ENCODE assay signal across 8 cellular contexts in the genomic region with DNA sequence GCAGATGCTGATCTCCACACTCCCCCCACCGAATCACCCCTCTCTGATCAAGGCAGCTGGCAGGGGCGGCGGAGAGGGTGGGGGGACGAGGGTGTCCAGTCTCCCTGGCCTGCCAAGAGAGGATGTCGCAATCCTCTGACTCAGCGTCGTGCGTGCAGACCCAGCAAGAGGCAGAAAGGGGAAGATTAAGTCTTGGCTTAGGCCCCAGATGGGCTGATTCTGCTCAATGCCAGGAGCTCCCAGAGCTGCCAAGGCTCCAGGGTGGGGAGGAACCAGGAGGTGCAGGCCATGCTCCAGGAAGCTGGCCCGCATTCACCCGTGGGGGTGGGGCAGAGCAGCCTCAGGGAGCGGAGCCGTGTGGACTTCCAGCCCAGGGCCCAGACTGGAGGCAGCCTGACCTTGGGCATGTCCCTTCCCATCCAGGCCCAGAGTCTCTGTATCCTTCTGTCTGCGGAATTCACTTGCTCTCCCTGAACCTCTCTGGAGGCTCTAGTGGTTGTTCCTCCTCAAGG. TPM values are rescaled to one million over a fixed set of nuclear protein-coding genes. Genes with fewer than 3 reads are reported as not detected.
DNase-seq lines count a peak whose midpoint lies in the region; ATAC-seq, FAIRE-seq and TF ChIP-seq lines count a peak whose summit lies in the region.

No MANE protein-coding gene starts in this region.

- ATAC-seq in HG03457 (IDR thresholded peaks at IDR 0.05; ENCODE audit: unreplicated experiment), result no peak

- H3K9ac ChIP-seq in NT2/D1 (ENCODE audit: insufficient read length, low read depth) (peak overlapping the region; percentile 76), mammary epithelial cell (ENCODE audit: insufficient read depth, low read length) (no peak overlapping the region), kidney (ENCODE audit: low read length in 2 of 2) (no peak overlapping the region), smooth muscle cell (ENCODE audit: low read depth) (peak overlapping the region; percentile 83)

- DNase-seq in A673 (ENCODE audit: low spot score), result peak; percentile 96
- no peak for DNase-seq in GM12892 (ENCODE audit: insufficient read length)
- no peak for DNase-seq in NT2/D1 (ENCODE audit: low read depth, low spot score)
- DNase-seq in mammary epithelial cell, result peak; percentile 99
- DNase-seq in kidney, result peak; percentile 99
- DNase-seq in smooth muscle cell (lab: John Stamatoyannopoulos, UW; ENCODE audit: unreplicated experiment), result peak; percentile 82
- DNase-seq in NCI-H146 (lab: John Stamatoyannopoulos, UW), result no peak

- H3K4me2 ChIP-seq in mammary epithelial cell (ENCODE audit: insufficient read depth, low read depth, low read length) (peak overlapping the region; percentile 78), smooth muscle cell (peak overlapping the region; percentile 42)

- peaks cover 28% of the 10 kb centered on the region for H3F3A ChIP-seq in smooth muscle cell (ENCODE audit: low read depth)

- WGBS in mammary epithelial cell (ENCODE audit: low coverage, missing lambda C conversion rate), result 1% methylated on average over 6 of the region's 13 CpGs
- 4% methylated on average over 9 of the region's 13 CpGs for WGBS in smooth muscle cell (ENCODE audit: low lambda C conversion rate)

- no TSS peak for BruUV-seq in A673 (replicated peaks; lab: Mats Ljungman, UMichigan)
- BruUV-seq in mammary epithelial cell (replicated peaks; lab: Mats Ljungman, UMichigan), result no TSS peak

- no peaks in the 10 kb centered on the region for H3K9me3 ChIP-seq in A673 (ENCODE audit: low read depth, low read length, poor library complexity, severe bottlenecking)
- no peaks in the 10 kb centered on the region for H3K9me3 ChIP-seq in NT2/D1 (ENCODE audit: insufficient read depth, low read length)
- no peaks in the 10 kb centered on the region for H3K9me3 ChIP-seq in mammary epithelial cell (replicated peaks; ENCODE audit: insufficient read depth, low read length)
- H3K9me3 ChIP-seq in kidney (ENCODE audit: control insufficient read depth in 1 of 2, low read length in 2 of 2), result no peaks in the 10 kb centered on the region
- no peaks in the 10 kb centered on the region for H3K9me3 ChIP-seq in smooth muscle cell (replicated peaks; ENCODE audit: low read depth)

- H3K79me2 ChIP-seq in mammary epithelial cell (ENCODE audit: insufficient read depth, low read length) (no peaks in the 10 kb centered on the region), smooth muscle cell (ENCODE audit: low read depth) (no peaks in the 10 kb centered on the region)

- no peak for TF ChIP-seq POLR2A in GM12892 (IDR thresholded peaks at IDR 0.05; ENCODE audit: low read depth, low read length)

- H3K27ac ChIP-seq in A673 (ENCODE audit: low read depth, low read length, poor library complexity, severe bottlenecking) (peak overlapping the region; percentile 65), mammary epithelial cell (ENCODE audit: insufficient read depth, low read depth, low read length) (peak overlapping the region; percentile 78), kidney (ENCODE audit: low read depth in 2 of 2, low read length in 2 of 2) (peak overlapping the region; percentile 82 to 97), smooth muscle cell (ENCODE audit: low read depth) (peak overlapping the region; percentile 94)

- peaks cover 30% of the 10 kb centered on the region for H3K4me1 ChIP-seq in A673 (ENCODE audit: insufficient read depth, low read length, poor library complexity, severe bottlenecking)
- H3K4me1 ChIP-seq in NT2/D1 (ENCODE audit: insufficient read depth, insufficient read length), result peaks cover 18% of the 10 kb centered on the region
- H3K4me1 ChIP-seq in mammary epithelial cell (ENCODE audit: insufficient read depth, low read length), result peaks cover 35% of the 10 kb centered on the region
- peaks cover 19 to 22% of the 10 kb centered on the region in 2 donors for H3K4me1 ChIP-seq in kidney (ENCODE audit: control insufficient read depth in 1 of 2, insufficient read depth in 1 of 2, low read depth in 1 of 2, low read length in 2 of 2)
- H3K4me1 ChIP-seq in smooth muscle cell (ENCODE audit: low read depth), result peaks cover 3% of the 10 kb centered on the region

- TF ChIP-seq CTCF in A673 (conservative IDR thresholded peaks at IDR 0.05; ENCODE audit: low read depth, low read length), result no peak
- no peak for TF ChIP-seq CTCF in mammary epithelial cell (conservative IDR thresholded peaks at IDR 0.05 in 1 of 2, IDR thresholded peaks at IDR 0.05 in 1 of 2; ENCODE audit: extremely low read depth in 1 of 2, insufficient read depth in 1 of 2, low read depth in 1 of 2, low read length in 2 of 2)
- TF ChIP-seq CTCF in kidney (IDR thresholded peaks at IDR 0.05; ENCODE audit: borderline replicate concordance, extremely low read depth, insufficient read depth), result no peak
- no peak for TF ChIP-seq CTCF in smooth muscle cell (IDR thresholded peaks at IDR 0.05; ENCODE audit: borderline replicate concordance, insufficient read depth, poor library complexity, severe bottlenecking)

- H3K4me3 ChIP-seq in A673 (ENCODE audit: low read depth, low read length, poor library complexity, severe bottlenecking) (no peak overlapping the region), NT2/D1 (ENCODE audit: insufficient read length, low read depth) (no peak overlapping the region), mammary epithelial cell (replicated peaks in 1 of 3; ENCODE audit: insufficient read depth in 1 of 3, low read depth in 2 of 3, low read length in 3 of 3) (no peak overlapping the region), kidney (ENCODE audit: low read length in 2 of 2) (no peak overlapping the region), smooth muscle cell (no peak overlapping the region)

- FAIRE-seq in GM12892 (lab: Jason Lieb, UNC) (peak; percentile 24), kidney (lab: Jason Lieb, UNC) (peak; percentile 23)

- dilution Hi-C loops in mammary epithelial cell (cut with HindIII; ENCODE audit: low sequenced_read_pairs), result no loop called here

- CTCF ChIA-PET in A673 (lab: Charles Lee), result interaction anchor here (0.6 kb wide), 1 partner anchor 18 kb away, joined by 3 read pairs; no protein-coding TSS in a partner anchor
- CTCF ChIA-PET in mammary epithelial cell (lab: Charles Lee; ENCODE audit: low non-redundant PET), result interaction anchor here (0.9 to 1.0 kb wide), 2 partner anchors 18 to 29 kb away, joined by 3 to 5 read pairs; no protein-coding TSS in a partner anchor

- intact Hi-C loops in A673 (cut with micrococcal nuclease; ENCODE audit: unreplicated experiment), result no loop called here
- intact Hi-C loops in mammary epithelial cell (cut with micrococcal nuclease), result loop anchor here (1.0 kb wide), 1 partner anchor 32 kb away; no protein-coding TSS in a partner anchor
- intact Hi-C loops in kidney (cut with DNase I), result no loop called here

- H4K20me1 ChIP-seq in mammary epithelial cell (ENCODE audit: insufficient read depth, low read length) (no peaks in the 10 kb centered on the region), smooth muscle cell (ENCODE audit: low read depth) (no peaks in the 10 kb centered on the region)

- no peaks in the 10 kb centered on the region for H3K27me3 ChIP-seq in A673 (replicated peaks; ENCODE audit: insufficient read depth, low read depth, low read length, poor library complexity)
- H3K27me3 ChIP-seq in NT2/D1 (ENCODE audit: insufficient read depth, insufficient read length), result peaks cover 15% of the 10 kb centered on the region
- H3K27me3 ChIP-seq in mammary epithelial cell (ENCODE audit: insufficient read depth, low read length), result no peaks in the 10 kb centered on the region
- H3K27me3 ChIP-seq in smooth muscle cell (ENCODE audit: low read depth), result no peaks in the 10 kb centered on the region

- H3K36me3 ChIP-seq in A673 (ENCODE audit: insufficient read depth, low read length, poor library complexity, severe bottlenecking) (no peaks in the 10 kb centered on the region), NT2/D1 (ENCODE audit: insufficient read depth, insufficient read length, low read length) (no peaks in the 10 kb centered on the region), mammary epithelial cell (ENCODE audit: insufficient read depth, low read length) (no peaks in the 10 kb centered on the region), kidney (ENCODE audit: control insufficient read depth in 1 of 2, insufficient read depth in 2 of 2, low read length in 2 of 2) (no peaks in the 10 kb centered on the region), smooth muscle cell (ENCODE audit: low read depth) (no peaks in the 10 kb centered on the region)

- POLR2A ChIA-PET in A673 (lab: Charles Lee; ENCODE audit: low non-redundant PET), result no interaction called here

- in situ Hi-C loops in mammary epithelial cell (cut with MboI; ENCODE audit: low sequenced_read_pairs in 2 of 2), result no loop called here

- H2AFZ ChIP-seq in mammary epithelial cell (ENCODE audit: low read depth, low read length) (peak overlapping the region; percentile 42), smooth muscle cell (ENCODE audit: low read depth) (no peak overlapping the region)

RNA-seq across cellular contexts. Expression of a gene that starts 6.6 kb away (rescaled TPM):
- total RNA-seq in A673 (2021) (6.6 and 9.9 TPM in 2 replicates), mammary epithelial cell (10 to 100 TPM in 1 of 2 donors, 1 to 10 TPM in 1; 3.7 to 23.4 TPM), kidney (86.8 TPM), smooth muscle cell (8.1 and 12.2 TPM in 2 replicates)
- polyA plus RNA-seq in GM12892 (2012; ENCODE audit: missing spikeins), result 3.3 TPM
- polyA plus RNA-seq in mammary epithelial cell (4.1 TPM), kidney (ENCODE audit: insufficient read depth, low read depth, low replicate concordance) (23.2 TPM), smooth muscle cell (52.8 and 54.0 TPM in 2 replicates)
- polyA minus RNA-seq in mammary epithelial cell, result 12.2 TPM

RNA-seq across cellular contexts. Expression of a gene that starts 35.8 kb away (rescaled TPM):
- total RNA-seq in A673 (2021), result not detected in 2 replicates
- polyA plus RNA-seq in GM12892 (2012; ENCODE audit: missing spikeins), result not detected
- 10 to 100 TPM; 51.2 to 76.7 TPM for total RNA-seq in mammary epithelial cell
- 39.4 TPM for polyA plus RNA-seq in mammary epithelial cell
- polyA minus RNA-seq in mammary epithelial cell, result 48.2 TPM
- 11.5 TPM for total RNA-seq in kidney
- polyA plus RNA-seq in kidney (ENCODE audit: insufficient read depth, low read depth, low replicate concordance), result 8.2 TPM
- 0.40 and 0.90 TPM in 2 replicates for total RNA-seq in smooth muscle cell
- 0.87 and 2.3 TPM in 2 replicates for polyA plus RNA-seq in smooth muscle cell

RNA-seq across cellular contexts. Expression of a gene that starts 42.9 kb away (rescaled TPM):
- not detected in 2 replicates for total RNA-seq in A673 (2021)
- polyA plus RNA-seq in GM12892 (2012; ENCODE audit: missing spikeins), result not detected
- not detected for total RNA-seq in mammary epithelial cell
- polyA plus RNA-seq in mammary epithelial cell, result not detected
- not detected for polyA minus RNA-seq in mammary epithelial cell
- total RNA-seq in kidney, result not detected
- polyA plus RNA-seq in kidney (ENCODE audit: insufficient read depth, low read depth, low replicate concordance), result not detected
- not detected in 2 replicates for total RNA-seq in smooth muscle cell
- polyA plus RNA-seq in smooth muscle cell, result not detected in 2 replicates

Comparison
In these comparisons a context has a peak if more than half of its experiments do, and no peak if none do; other contexts are left out.
1. DNase-seq: peak in A673 (single experiment), mammary epithelial cell (single experiment), kidney (single experiment) and smooth muscle cell (single experiment); none in GM12892 (single experiment), NT2/D1 (single experiment) and NCI-H146 (single experiment).
2. H3K9ac ChIP-seq: peak in NT2/D1 (single experiment) and smooth muscle cell (single experiment); none in mammary epithelial cell (single experiment) and kidney (0 of 2).
3. Peak in every context shown above with its lines, with median percentiles within 50 percentile points of each other: H3K27ac ChIP-seq.